Comparison of ENCODE assay signal across 1 cellular context in the genomic region with DNA sequence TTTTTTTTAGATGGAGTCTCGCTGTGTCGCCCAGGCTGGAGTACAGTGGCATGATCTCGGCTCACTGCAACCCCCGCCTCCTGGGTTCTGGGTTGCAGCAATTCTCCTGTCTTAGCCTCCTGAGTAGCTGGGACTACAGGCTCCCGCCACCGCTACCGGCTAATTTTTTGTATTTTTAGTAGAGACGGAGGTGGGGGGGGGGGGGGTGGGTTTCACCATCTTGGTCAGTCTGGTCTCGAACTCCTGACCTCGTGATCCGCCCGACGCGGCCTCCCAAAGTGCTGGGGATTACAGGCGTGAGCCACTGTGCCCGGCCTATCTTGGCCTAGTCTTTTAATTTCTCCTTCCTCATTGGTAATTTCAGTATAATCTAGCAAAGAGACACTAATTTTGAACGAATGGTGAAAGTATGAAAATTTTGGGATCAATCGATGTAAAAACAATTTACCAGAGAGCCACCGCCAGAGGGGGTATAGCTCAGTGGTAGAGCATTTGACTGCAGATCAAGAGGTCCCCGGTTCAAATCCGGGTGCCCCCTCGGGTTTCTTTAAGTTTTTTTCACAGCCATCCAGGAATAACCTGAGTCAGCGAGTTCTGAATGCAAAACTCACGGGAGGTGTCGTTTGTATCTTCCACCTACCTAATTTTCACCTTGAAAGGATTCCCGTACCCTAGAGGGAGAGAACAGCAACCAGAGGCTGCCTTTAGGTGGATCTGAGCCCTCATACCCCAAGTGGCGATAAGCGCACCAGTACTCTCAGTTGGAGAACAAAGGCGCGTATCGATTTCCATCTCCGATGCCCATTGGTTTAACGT.
A peak's percentile ranks its signal among the peaks of the same experiment; 100 is the strongest.
TF ChIP-seq lines count a peak whose summit lies in the region.

No MANE protein-coding gene starts in this region.

TF ChIP-seq in HepG2, 621 proteins besides CTCF, POLR2A, EP300 and RAD21 (continued from another document and continues in another):
- TF ChIP-seq CREM (IDR thresholded peaks at IDR 0.05) (no peak), CREM (CRISPR knock-in tag; IDR thresholded peaks at IDR 0.05) (no peak), BCL6 (CRISPR knock-in tag; IDR thresholded peaks at IDR 0.05) (peak; percentile 56; the same call in 1 of the 2 replicates), TEAD2 (CRISPR knock-in tag; IDR thresholded peaks at IDR 0.05) (no peak), FIP1L1 (IDR thresholded peaks at IDR 0.05; ENCODE audit: borderline replicate concordance, insufficient read depth, low read depth, low read length) (no peak), HDAC6 (IDR thresholded peaks at IDR 0.05; ENCODE audit: low read depth, low read length) (no peak), ZFP82 (CRISPR knock-in tag; IDR thresholded peaks at IDR 0.05; ENCODE audit: borderline replicate concordance) (0 out of 2 replicates have a peak, but pooled peaks have one; percentile 15), PHF21A (CRISPR knock-in tag; IDR thresholded peaks at IDR 0.05) (no peak), ELF3 (CRISPR knock-in tag; IDR thresholded peaks at IDR 0.05) (peak; percentile 10; the same call in 1 of the 2 replicates), ZNF569 (CRISPR knock-in tag; IDR thresholded peaks at IDR 0.05; ENCODE audit: borderline replicate concordance) (no peak), MAFG (CRISPR knock-in tag; IDR thresholded peaks at IDR 0.05) (peak; percentile 80), SAFB2 (CRISPR knock-in tag; IDR thresholded peaks at IDR 0.05; ENCODE audit: borderline replicate concordance, low read depth) (0 out of 2 replicates have a peak, but pooled peaks have one; percentile 50), HNRNPK (IDR thresholded peaks at IDR 0.05; ENCODE audit: low read depth, low read length, poor library complexity, severe bottlenecking) (no peak), ASH2L (IDR thresholded peaks at IDR 0.05; ENCODE audit: insufficient read length, low read depth, low read length) (peak; percentile 48), KAT2B (IDR thresholded peaks at IDR 0.05; ENCODE audit: borderline replicate concordance, low read depth, low read length) (no peak), ELF1 (CRISPR knock-in tag; IDR thresholded peaks at IDR 0.05) (no peak), SNAI1 (CRISPR knock-in tag; IDR thresholded peaks at IDR 0.05; ENCODE audit: borderline replicate concordance) (no peak), ZNF615 (CRISPR knock-in tag; IDR thresholded peaks at IDR 0.05; ENCODE audit: borderline replicate concordance) (no peak), RFX5 (IDR thresholded peaks at IDR 0.05; ENCODE audit: low read depth, low read length) (no peak)
- TF ChIP-seq, protein P1, sequence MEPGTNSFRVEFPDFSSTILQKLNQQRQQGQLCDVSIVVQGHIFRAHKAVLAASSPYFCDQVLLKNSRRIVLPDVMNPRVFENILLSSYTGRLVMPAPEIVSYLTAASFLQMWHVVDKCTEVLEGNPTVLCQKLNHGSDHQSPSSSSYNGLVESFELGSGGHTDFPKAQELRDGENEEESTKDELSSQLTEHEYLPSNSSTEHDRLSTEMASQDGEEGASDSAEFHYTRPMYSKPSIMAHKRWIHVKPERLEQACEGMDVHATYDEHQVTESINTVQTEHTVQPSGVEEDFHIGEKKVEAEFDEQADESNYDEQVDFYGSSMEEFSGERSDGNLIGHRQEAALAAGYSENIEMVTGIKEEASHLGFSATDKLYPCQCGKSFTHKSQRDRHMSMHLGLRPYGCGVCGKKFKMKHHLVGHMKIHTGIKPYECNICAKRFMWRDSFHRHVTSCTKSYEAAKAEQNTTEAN (CRISPR knock-in tag; conservative IDR thresholded peaks at IDR 0.05) = 0 out of 2 replicates have a peak, but pooled peaks have one; percentile 5
- TF ChIP-seq, protein P2, sequence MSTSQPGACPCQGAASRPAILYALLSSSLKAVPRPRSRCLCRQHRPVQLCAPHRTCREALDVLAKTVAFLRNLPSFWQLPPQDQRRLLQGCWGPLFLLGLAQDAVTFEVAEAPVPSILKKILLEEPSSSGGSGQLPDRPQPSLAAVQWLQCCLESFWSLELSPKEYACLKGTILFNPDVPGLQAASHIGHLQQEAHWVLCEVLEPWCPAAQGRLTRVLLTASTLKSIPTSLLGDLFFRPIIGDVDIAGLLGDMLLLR (CRISPR knock-in tag; IDR thresholded peaks at IDR 0.05) = no peak
- TF ChIP-seq, protein P3, sequence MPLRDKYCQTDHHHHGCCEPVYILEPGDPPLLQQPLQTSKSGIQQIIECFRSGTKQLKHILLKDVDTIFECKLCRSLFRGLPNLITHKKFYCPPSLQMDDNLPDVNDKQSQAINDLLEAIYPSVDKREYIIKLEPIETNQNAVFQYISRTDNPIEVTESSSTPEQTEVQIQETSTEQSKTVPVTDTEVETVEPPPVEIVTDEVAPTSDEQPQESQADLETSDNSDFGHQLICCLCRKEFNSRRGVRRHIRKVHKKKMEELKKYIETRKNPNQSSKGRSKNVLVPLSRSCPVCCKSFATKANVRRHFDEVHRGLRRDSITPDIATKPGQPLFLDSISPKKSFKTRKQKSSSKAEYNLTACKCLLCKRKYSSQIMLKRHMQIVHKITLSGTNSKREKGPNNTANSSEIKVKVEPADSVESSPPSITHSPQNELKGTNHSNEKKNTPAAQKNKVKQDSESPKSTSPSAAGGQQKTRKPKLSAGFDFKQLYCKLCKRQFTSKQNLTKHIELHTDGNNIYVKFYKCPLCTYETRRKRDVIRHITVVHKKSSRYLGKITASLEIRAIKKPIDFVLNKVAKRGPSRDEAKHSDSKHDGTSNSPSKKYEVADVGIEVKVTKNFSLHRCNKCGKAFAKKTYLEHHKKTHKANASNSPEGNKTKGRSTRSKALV (CRISPR knock-in tag; IDR thresholded peaks at IDR 0.05) = peak; percentile 80; the same call in 1 of the 2 replicates
- TF ChIP-seq, protein P4, sequence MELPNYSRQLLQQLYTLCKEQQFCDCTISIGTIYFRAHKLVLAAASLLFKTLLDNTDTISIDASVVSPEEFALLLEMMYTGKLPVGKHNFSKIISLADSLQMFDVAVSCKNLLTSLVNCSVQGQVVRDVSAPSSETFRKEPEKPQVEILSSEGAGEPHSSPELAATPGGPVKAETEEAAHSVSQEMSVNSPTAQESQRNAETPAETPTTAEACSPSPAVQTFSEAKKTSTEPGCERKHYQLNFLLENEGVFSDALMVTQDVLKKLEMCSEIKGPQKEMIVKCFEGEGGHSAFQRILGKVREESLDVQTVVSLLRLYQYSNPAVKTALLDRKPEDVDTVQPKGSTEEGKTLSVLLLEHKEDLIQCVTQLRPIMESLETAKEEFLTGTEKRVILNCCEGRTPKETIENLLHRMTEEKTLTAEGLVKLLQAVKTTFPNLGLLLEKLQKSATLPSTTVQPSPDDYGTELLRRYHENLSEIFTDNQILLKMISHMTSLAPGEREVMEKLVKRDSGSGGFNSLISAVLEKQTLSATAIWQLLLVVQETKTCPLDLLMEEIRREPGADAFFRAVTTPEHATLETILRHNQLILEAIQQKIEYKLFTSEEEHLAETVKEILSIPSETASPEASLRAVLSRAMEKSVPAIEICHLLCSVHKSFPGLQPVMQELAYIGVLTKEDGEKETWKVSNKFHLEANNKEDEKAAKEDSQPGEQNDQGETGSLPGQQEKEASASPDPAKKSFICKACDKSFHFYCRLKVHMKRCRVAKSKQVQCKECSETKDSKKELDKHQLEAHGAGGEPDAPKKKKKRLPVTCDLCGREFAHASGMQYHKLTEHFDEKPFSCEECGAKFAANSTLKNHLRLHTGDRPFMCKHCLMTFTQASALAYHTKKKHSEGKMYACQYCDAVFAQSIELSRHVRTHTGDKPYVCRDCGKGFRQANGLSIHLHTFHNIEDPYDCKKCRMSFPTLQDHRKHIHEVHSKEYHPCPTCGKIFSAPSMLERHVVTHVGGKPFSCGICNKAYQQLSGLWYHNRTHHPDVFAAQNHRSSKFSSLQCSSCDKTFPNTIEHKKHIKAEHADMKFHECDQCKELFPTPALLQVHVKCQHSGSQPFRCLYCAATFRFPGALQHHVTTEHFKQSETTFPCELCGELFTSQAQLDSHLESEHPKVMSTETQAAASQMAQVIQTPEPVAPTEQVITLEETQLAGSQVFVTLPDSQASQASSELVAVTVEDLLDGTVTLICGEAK (IDR thresholded peaks at IDR 0.05) = no peak
- TF ChIP-seq, protein P4 (CRISPR knock-in tag; IDR thresholded peaks at IDR 0.05) = no peak; the same call in 1 of the 2 replicates
- TF ChIP-seq, protein P5, sequence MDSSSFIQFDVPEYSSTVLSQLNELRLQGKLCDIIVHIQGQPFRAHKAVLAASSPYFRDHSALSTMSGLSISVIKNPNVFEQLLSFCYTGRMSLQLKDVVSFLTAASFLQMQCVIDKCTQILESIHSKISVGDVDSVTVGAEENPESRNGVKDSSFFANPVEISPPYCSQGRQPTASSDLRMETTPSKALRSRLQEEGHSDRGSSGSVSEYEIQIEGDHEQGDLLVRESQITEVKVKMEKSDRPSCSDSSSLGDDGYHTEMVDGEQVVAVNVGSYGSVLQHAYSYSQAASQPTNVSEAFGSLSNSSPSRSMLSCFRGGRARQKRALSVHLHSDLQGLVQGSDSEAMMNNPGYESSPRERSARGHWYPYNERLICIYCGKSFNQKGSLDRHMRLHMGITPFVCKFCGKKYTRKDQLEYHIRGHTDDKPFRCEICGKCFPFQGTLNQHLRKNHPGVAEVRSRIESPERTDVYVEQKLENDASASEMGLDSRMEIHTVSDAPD (CRISPR knock-in tag; IDR thresholded peaks at IDR 0.05) = no peak
- TF ChIP-seq, protein P6, sequence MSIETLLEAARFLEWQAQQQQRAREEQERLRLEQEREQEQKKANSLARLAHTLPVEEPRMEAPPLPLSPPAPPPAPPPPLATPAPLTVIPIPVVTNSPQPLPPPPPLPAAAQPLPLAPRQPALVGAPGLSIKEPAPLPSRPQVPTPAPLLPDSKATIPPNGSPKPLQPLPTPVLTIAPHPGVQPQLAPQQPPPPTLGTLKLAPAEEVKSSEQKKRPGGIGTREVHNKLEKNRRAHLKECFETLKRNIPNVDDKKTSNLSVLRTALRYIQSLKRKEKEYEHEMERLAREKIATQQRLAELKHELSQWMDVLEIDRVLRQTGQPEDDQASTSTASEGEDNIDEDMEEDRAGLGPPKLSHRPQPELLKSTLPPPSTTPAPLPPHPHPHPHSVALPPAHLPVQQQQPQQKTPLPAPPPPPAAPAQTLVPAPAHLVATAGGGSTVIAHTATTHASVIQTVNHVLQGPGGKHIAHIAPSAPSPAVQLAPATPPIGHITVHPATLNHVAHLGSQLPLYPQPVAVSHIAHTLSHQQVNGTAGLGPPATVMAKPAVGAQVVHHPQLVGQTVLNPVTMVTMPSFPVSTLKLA (IDR thresholded peaks at IDR 0.05) = no peak
- TF ChIP-seq, protein P7, sequence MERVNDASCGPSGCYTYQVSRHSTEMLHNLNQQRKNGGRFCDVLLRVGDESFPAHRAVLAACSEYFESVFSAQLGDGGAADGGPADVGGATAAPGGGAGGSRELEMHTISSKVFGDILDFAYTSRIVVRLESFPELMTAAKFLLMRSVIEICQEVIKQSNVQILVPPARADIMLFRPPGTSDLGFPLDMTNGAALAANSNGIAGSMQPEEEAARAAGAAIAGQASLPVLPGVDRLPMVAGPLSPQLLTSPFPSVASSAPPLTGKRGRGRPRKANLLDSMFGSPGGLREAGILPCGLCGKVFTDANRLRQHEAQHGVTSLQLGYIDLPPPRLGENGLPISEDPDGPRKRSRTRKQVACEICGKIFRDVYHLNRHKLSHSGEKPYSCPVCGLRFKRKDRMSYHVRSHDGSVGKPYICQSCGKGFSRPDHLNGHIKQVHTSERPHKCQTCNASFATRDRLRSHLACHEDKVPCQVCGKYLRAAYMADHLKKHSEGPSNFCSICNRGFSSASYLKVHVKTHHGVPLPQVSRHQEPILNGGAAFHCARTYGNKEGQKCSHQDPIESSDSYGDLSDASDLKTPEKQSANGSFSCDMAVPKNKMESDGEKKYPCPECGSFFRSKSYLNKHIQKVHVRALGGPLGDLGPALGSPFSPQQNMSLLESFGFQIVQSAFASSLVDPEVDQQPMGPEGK (CRISPR knock-in tag; IDR thresholded peaks at IDR 0.05) = peak; percentile 32; the same call in 1 of the 2 replicates
- TF ChIP-seq, protein P8, sequence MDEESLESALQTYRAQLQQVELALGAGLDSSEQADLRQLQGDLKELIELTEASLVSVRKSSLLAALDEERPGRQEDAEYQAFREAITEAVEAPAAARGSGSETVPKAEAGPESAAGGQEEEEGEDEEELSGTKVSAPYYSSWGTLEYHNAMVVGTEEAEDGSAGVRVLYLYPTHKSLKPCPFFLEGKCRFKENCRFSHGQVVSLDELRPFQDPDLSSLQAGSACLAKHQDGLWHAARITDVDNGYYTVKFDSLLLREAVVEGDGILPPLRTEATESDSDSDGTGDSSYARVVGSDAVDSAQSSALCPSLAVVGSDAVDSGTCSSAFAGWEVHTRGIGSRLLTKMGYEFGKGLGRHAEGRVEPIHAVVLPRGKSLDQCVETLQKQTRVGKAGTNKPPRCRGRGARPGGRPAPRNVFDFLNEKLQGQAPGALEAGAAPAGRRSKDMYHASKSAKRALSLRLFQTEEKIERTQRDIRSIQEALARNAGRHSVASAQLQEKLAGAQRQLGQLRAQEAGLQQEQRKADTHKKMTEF (CRISPR knock-in tag; IDR thresholded peaks at IDR 0.05) = peak; percentile 84
- TF ChIP-seq, protein P9, sequence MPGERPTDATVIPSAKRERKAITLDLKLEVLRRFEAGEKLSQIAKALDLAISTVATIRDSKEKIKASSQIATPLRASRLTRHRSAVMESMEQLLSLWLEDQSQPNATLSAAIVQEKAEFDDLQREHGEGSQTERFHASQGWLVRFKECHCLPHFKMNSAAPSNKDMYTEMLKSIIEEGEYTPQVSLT (CRISPR knock-in tag; IDR thresholded peaks at IDR 0.05; ENCODE audit: borderline replicate concordance, low read depth) = no peak
